8 cellular contexts compared by ENCODE assay signal in genomic region chr4:55553442-55553841, GRCh38. TPM values are rescaled to one million over a fixed set of nuclear protein-coding genes. Genes with fewer than 3 reads are reported as not detected.
DNase-seq lines count a peak whose midpoint lies in the region; ATAC-seq and TF ChIP-seq lines count a peak whose summit lies in the region.

No MANE protein-coding gene starts in this region.

- ATAC-seq in HG03439 (IDR thresholded peaks at IDR 0.05; ENCODE audit: unreplicated experiment), result peak; percentile 85

- H3K4me3 ChIP-seq in cardiac fibroblast (replicated peaks in 1 of 2; ENCODE audit: low read depth in 2 of 2, low read length in 2 of 2) (peak overlapping the region in 1 of 2 donors; percentile 8), lower leg skin (ENCODE audit: low read depth, poor library complexity, severe bottlenecking) (no peak overlapping the region)

- 50 to 57% methylated on average over 7 of the region's 7 CpGs for WGBS in lower leg skin, 2 donors

- TF ChIP-seq CTCF in cardiac fibroblast (IDR thresholded peaks at IDR 0.05; ENCODE audit: low read depth, low read length) (no peak), lower leg skin (IDR thresholded peaks at IDR 0.05) (no peak)

- TF ChIP-seq POLR2A in lower leg skin (IDR thresholded peaks at IDR 0.05), result no peak

- intact Hi-C loops in lower leg skin (cut with DNase I; ENCODE audit: low total_unique reads), result no loop called here

- DNase-seq in Caki2 (ENCODE audit: low read depth) (peak; percentile 83), cardiac fibroblast (ENCODE audit: low read depth in 2 of 2) (peak; percentile 65 to 72), myocyte (ENCODE audit: low read depth) (peak; percentile 64), lower leg skin (ENCODE audit: low spot score in 2 of 2) (no peak), epidermal melanocyte (ENCODE audit: insufficient read length, low spot score) (no peak), germinal center (ENCODE audit: low spot score) (no peak)
- no peak for DNase-seq in stimulated activated CD4-positive, alpha-beta T cell treated with anti-CD3 and anti-CD28 coated beads, Interleukin-1b, Interleukin-23, amount 100 ng/mL, for 48 hours

- in situ Hi-C loops in Caki2 (cut with HindIII; ENCODE audit: low pct_unique_long_range_greater_than_20kb, low sequenced_read_pairs), result no loop called here

RNA-seq across cellular contexts. Expression of gene CLOCK, which starts 6.7 kb away (rescaled TPM):
- 11.3 and 25.0 TPM in 2 replicates for total RNA-seq in Caki2 (2014; rRNA removed; shearing (Covaris generic); ENCODE audit: low replicate concordance)
- total RNA-seq in myocyte (51.3 and 77.4 TPM in 2 replicates), lower leg skin (10 to 100 TPM; 10.4 to 14.4 (median 12.5) TPM)
- 11.2 TPM for polyA plus RNA-seq in myocyte (2012)

RNA-seq across cellular contexts. Expression of gene PDCL2, which starts 38.6 kb away (rescaled TPM):
- not detected in 2 replicates for total RNA-seq in Caki2 (2014; rRNA removed; shearing (Covaris generic); ENCODE audit: low replicate concordance)
- total RNA-seq in myocyte, result not detected in 2 replicates
- not detected for polyA plus RNA-seq in myocyte (2012)
- total RNA-seq in lower leg skin, result not detected

Comparison
In these comparisons a context has a peak if more than half of its experiments do, and no peak if none do; other contexts are left out.
1. DNase-seq: peak in Caki2 (single experiment), cardiac fibroblast (2 of 2) and myocyte (single experiment); none in lower leg skin (0 of 2), epidermal melanocyte (single experiment), germinal center (single experiment) and stimulated activated CD4-positive, alpha-beta T cell treated with anti-CD3 and anti-CD28 coated beads, Interleukin-1b, Interleukin-23, amount 100 ng/mL, for 48 hours (single experiment).